ENCODE assay signal across 1 cellular context in the genomic region with DNA sequence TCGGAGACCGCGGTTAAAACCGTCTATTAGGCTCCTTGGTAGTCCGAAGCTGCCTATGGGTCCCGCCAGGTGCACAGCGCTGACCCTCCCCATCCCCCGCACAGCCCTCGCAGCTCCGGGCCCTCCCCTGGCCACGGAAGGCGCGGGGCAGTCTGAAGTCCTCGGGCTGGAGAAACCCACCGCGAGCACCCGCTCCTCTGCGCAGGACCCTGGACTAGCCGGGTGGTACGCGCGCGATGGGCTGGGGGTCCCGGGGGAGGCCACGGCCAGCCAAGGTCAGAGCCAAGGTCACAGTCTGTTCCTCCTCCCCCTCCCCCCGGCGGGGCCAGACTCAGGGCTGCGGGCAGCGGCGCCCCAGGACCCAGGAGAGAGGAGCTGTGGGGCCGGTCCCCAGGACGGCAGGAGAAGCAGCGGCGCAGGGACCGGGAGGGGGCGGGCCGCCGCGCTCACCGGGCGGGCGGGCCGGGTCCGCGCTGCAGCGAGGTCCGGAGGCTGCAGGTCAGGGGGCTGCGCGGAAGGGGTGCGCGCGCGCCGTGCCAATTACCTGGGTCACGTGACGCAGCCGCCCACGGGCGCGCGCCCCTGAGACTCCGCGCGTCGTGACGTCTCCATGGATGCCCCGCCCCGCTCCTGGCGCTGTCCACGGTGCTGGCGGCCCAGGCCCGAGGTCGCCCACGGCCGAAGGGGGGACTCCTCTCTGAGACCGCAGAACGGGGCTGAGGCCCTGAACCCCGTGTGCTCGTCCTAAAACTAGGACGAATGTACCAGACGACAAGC.
TF ChIP-seq lines count a peak whose summit lies in the region.

Gene OGDHL, minus strand, starts transcription at position 535 of the 777 bp plus-strand sequence. CDS start 3,731 bp downstream, outside the sequence.

TF ChIP-seq in HepG2, 621 proteins besides CTCF, POLR2A, EP300 and RAD21 (continued from another document and continues in another):
- TF ChIP-seq, protein P1, sequence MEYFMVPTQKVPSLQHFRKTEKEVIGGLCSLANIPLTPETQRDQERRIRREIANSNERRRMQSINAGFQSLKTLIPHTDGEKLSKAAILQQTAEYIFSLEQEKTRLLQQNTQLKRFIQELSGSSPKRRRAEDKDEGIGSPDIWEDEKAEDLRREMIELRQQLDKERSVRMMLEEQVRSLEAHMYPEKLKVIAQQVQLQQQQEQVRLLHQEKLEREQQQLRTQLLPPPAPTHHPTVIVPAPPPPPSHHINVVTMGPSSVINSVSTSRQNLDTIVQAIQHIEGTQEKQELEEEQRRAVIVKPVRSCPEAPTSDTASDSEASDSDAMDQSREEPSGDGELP (IDR thresholded peaks at IDR 0.05; ENCODE audit: borderline replicate concordance, low read depth), result no peak
- TF ChIP-seq GMEB2 (CRISPR knock-in tag; IDR thresholded peaks at IDR 0.05; ENCODE audit: low read depth) (0 out of 2 replicates have a peak, but pooled peaks have one; percentile 44), ZBTB2 (CRISPR knock-in tag; IDR thresholded peaks at IDR 0.05; ENCODE audit: low read depth) (peak; percentile 73; the same call in 1 of the 2 replicates), ZBTB34 (CRISPR knock-in tag; IDR thresholded peaks at IDR 0.05) (0 out of 2 replicates have a peak, but pooled peaks have one; percentile 38), ZNF547 (CRISPR knock-in tag; IDR thresholded peaks at IDR 0.05) (peak; percentile 89), CCAR2 (optimal IDR thresholded peaks at IDR 0.05; ENCODE audit: low read depth, low read length) (no peak), MTERF4 (CRISPR knock-in tag; IDR thresholded peaks at IDR 0.05) (peak; percentile 99), SRF (IDR thresholded peaks at IDR 0.05; ENCODE audit: low read depth, low read length) (no peak), KLF15 (CRISPR knock-in tag; IDR thresholded peaks at IDR 0.05; ENCODE audit: borderline replicate concordance) (peak; percentile 97), HMG20A (CRISPR knock-in tag; IDR thresholded peaks at IDR 0.05; ENCODE audit: borderline replicate concordance) (peak; percentile 64; the same call in 1 of the 2 replicates), ZNF891 (CRISPR knock-in tag; IDR thresholded peaks at IDR 0.05) (peak; percentile 90; the same call in 1 of the 2 replicates), ZNF605 (CRISPR knock-in tag; IDR thresholded peaks at IDR 0.05) (peak; percentile 86; the same call in 1 of the 2 replicates), AGO2 (optimal IDR thresholded peaks at IDR 0.05; ENCODE audit: low read depth, low read length) (peak; percentile 70), ZKSCAN1 (IDR thresholded peaks at IDR 0.05; ENCODE audit: low read length) (no peak), TCF7L2 (IDR thresholded peaks at IDR 0.05; ENCODE audit: low read depth, low read length) (no peak), ZNF362 (CRISPR knock-in tag; IDR thresholded peaks at IDR 0.05; ENCODE audit: borderline replicate concordance) (peak; percentile 37; the same call in 1 of the 2 replicates), JUND (CRISPR knock-in tag; IDR thresholded peaks at IDR 0.05) (peak; percentile 74), HINFP (CRISPR knock-in tag; IDR thresholded peaks at IDR 0.05; ENCODE audit: low read depth) (peak; percentile 87; the same call in 1 of the 2 replicates), ZNF513 (CRISPR knock-in tag; conservative IDR thresholded peaks at IDR 0.05) (no peak), MTA1 (CRISPR knock-in tag; IDR thresholded peaks at IDR 0.05; ENCODE audit: borderline replicate concordance) (no peak), TAF15 (IDR thresholded peaks at IDR 0.05; ENCODE audit: low read depth, low read length, poor library complexity, severe bottlenecking) (no peak), HMGA1 (CRISPR knock-in tag; conservative IDR thresholded peaks at IDR 0.05) (no peak), ZNF460 (CRISPR knock-in tag; IDR thresholded peaks at IDR 0.05; ENCODE audit: borderline replicate concordance) (no peak), KDM3A (CRISPR knock-in tag; IDR thresholded peaks at IDR 0.05; ENCODE audit: low read depth) (peak; percentile 79), RORA (CRISPR knock-in tag; IDR thresholded peaks at IDR 0.05) (no peak), ZBTB7A (CRISPR knock-in tag; IDR thresholded peaks at IDR 0.05) (peak; percentile 89), TBX3 (IDR thresholded peaks at IDR 0.05; ENCODE audit: borderline replicate concordance) (no peak), ARNT (IDR thresholded peaks at IDR 0.05) (no peak)
- TF ChIP-seq, protein P2, sequence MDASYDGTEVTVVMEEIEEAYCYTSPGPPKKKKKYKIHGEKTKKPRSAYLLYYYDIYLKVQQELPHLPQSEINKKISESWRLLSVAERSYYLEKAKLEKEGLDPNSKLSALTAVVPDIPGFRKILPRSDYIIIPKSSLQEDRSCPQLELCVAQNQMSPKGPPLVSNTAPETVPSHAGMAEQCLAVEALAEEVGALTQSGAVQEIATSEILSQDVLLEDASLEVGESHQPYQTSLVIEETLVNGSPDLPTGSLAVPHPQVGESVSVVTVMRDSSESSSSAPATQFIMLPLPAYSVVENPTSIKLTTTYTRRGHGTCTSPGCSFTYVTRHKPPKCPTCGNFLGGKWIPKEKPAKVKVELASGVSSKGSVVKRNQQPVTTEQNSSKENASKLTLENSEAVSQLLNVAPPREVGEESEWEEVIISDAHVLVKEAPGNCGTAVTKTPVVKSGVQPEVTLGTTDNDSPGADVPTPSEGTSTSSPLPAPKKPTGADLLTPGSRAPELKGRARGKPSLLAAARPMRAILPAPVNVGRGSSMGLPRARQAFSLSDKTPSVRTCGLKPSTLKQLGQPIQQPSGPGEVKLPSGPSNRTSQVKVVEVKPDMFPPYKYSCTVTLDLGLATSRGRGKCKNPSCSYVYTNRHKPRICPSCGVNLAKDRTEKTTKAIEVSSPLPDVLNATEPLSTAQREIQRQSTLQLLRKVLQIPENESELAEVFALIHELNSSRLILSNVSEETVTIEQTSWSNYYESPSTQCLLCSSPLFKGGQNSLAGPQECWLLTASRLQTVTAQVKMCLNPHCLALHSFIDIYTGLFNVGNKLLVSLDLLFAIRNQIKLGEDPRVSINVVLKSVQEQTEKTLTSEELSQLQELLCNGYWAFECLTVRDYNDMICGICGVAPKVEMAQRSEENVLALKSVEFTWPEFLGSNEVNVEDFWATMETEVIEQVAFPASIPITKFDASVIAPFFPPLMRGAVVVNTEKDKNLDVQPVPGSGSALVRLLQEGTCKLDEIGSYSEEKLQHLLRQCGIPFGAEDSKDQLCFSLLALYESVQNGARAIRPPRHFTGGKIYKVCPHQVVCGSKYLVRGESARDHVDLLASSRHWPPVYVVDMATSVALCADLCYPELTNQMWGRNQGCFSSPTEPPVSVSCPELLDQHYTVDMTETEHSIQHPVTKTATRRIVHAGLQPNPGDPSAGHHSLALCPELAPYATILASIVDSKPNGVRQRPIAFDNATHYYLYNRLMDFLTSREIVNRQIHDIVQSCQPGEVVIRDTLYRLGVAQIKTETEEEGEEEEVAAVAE (CRISPR knock-in tag; IDR thresholded peaks at IDR 0.05; ENCODE audit: borderline replicate concordance), result peak; percentile 90
- TF ChIP-seq, protein P3, sequence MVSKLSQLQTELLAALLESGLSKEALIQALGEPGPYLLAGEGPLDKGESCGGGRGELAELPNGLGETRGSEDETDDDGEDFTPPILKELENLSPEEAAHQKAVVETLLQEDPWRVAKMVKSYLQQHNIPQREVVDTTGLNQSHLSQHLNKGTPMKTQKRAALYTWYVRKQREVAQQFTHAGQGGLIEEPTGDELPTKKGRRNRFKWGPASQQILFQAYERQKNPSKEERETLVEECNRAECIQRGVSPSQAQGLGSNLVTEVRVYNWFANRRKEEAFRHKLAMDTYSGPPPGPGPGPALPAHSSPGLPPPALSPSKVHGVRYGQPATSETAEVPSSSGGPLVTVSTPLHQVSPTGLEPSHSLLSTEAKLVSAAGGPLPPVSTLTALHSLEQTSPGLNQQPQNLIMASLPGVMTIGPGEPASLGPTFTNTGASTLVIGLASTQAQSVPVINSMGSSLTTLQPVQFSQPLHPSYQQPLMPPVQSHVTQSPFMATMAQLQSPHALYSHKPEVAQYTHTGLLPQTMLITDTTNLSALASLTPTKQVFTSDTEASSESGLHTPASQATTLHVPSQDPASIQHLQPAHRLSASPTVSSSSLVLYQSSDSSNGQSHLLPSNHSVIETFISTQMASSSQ (IDR thresholded peaks at IDR 0.05; ENCODE audit: low read depth), result no peak
- TF ChIP-seq, protein P3 (CRISPR knock-in tag; IDR thresholded peaks at IDR 0.05; ENCODE audit: borderline replicate concordance), result no peak
- TF ChIP-seq, protein P4, sequence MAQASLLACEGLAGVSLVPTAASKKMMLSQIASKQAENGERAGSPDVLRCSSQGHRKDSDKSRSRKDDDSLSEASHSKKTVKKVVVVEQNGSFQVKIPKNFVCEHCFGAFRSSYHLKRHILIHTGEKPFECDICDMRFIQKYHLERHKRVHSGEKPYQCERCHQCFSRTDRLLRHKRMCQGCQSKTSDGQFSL (CRISPR knock-in tag; IDR thresholded peaks at IDR 0.05), result peak; percentile 61; the same call in 1 of the 2 replicates
